In the genomic region with DNA sequence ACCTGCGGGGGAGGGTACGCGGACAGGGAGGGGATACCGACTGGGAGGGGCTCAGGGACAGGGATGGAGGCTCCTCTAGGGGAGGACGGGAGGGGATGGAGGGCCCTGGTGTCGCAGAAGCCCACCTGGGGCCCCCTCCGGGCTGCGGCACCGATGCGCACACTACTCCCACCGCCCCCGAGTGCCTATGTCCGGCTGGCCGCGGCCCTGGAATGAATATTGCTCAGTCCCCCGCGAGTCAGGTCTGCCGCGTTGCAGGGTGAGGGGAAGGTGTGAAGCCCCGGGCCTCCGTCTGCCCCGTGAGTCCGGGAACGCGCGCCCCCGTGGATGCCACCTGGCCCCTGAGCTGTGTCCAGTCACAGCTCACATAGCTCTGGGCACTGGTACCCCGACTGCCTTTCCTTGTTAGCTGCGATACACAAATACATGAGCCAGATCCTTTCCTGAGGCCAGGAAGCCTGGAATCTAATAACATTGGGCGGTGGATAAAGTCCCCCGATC, we compare ENCODE assay signal across 12 cellular contexts. TPM values are rescaled to one million over a fixed set of nuclear protein-coding genes. Genes with fewer than 3 reads are reported as not detected.
A peak's percentile ranks its signal among the peaks of the same experiment; 100 is the strongest.
DNase-seq lines count a peak whose midpoint lies in the region; TF ChIP-seq lines count a peak whose summit lies in the region.
"Had no signal": no experiment of that assay in that cellular context is flagged by ENCODE, and none has a peak within 500 bp of the region (broad histone marks: within the 10 kb centered on the region; RNA-seq: fewer than 3 reads in every experiment).

No MANE protein-coding gene starts in this region.

- H3K27me3 ChIP-seq in adrenal gland: peaks cover 24% of the 10 kb centered on the region

- H3K36me3 Mint-ChIP-seq in mesothelial cell of epicardium: no peaks in the 10 kb centered on the region

- H3K36me3 ChIP-seq in HEK293 (ENCODE audit: control insufficient read depth in 2 of 2, insufficient read depth in 1 of 2, low read length in 2 of 2): no peaks in the 10 kb centered on the region
- no peaks in the 10 kb centered on the region for H3K36me3 ChIP-seq in adrenal gland (replicated peaks in 1 of 2)

- intact Hi-C loops in adrenal gland (cut with DNase I): no loop called here

- H3K4me1 Mint-ChIP-seq in mesothelial cell of epicardium: peaks cover 2% of the 10 kb centered on the region

- no peaks in the 10 kb centered on the region for H3K9me3 ChIP-seq in HEK293 (ENCODE audit: control insufficient read depth, insufficient read depth, low read depth, low read length)
- H3K9me3 ChIP-seq in adrenal gland (replicated peaks in 1 of 3): no peaks in the 10 kb centered on the region

- CTCF ChIA-PET in AG04449 (lab: Yijun Ruan, JAX) (interaction anchor here (1.3 to 2.9 kb wide), 4 partner anchors 12 to 29 kb away, joined by 3 to 8 read pairs (median 6); no protein-coding TSS in a partner anchor), HEK293 (lab: Yijun Ruan, JAX) (interaction anchor here (0.6 to 1.4 kb wide), 3 partner anchors 13 to 125 kb away, joined by 3 to 9 read pairs (median 4); no protein-coding TSS in a partner anchor)

- peaks cover 48% of the 10 kb centered on the region for H3K27me3 Mint-ChIP-seq in mesothelial cell of epicardium (ENCODE audit: low read depth)

- no peak for TF ChIP-seq CTCF in AG04449 (IDR thresholded peaks at IDR 0.05; ENCODE audit: insufficient read depth, low read length, missing control alignments)
- no peak for TF ChIP-seq CTCF in HEK293 (tag by site-specific recombination; IDR thresholded peaks at IDR 0.05)
- TF ChIP-seq CTCF in adrenal gland (IDR thresholded peaks at IDR 0.05): no peak
- no peak for TF ChIP-seq CTCF in mesothelial cell of epicardium (IDR thresholded peaks at IDR 0.05; ENCODE audit: unreplicated experiment)

- DNase-seq in AG04449 (ENCODE audit: low read depth, low spot score) (no peak), cerebellum (ENCODE audit: low spot score) (peak; percentile 44), left kidney (ENCODE audit: low read depth, low spot score) (peak; percentile 73), adrenal gland (no peak), mesothelial cell of epicardium (ENCODE audit: low spot score in 2 of 2, unreplicated experiment in 2 of 2) (no peak), medulla oblongata (ENCODE audit: extremely low spot score) (no peak), DMS 273 treated with DMSO at 0.1 percent for 48 hours (lab: John Stamatoyannopoulos, UW) (no peak)
- DNase-seq: activated naive CD4-positive, alpha-beta T cell treated with anti-CD3 and anti-CD28 coated beads, Interleukin-2, amount 50 U/mL, for 16 hours; kidney; NCI-H2029 treated with DMSO at 0.1 percent for 48 hours had no signal

- no peaks in the 10 kb centered on the region for H3K9me3 Mint-ChIP-seq in mesothelial cell of epicardium
- H3K9me3 Mint-ChIP-seq: T-helper 1 cell treated with Interleukin-12 subunit alpha and Interleukin-12 subunit beta and Interleukin-4 antibody, amounts not matched to agents 30 μg/mL and 1 μg/mL, for 36 hours had no signal

- H3K4me1 ChIP-seq in HEK293 (ENCODE audit: control insufficient read depth, insufficient read depth, low read length): no peaks in the 10 kb centered on the region
- H3K4me1 ChIP-seq in adrenal gland (replicated peaks in 1 of 2): no peaks in the 10 kb centered on the region

- POLR2A ChIA-PET in AG04449 (lab: Yijun Ruan, JAX): no interaction called here
- POLR2A ChIA-PET in HEK293 (lab: Yijun Ruan, JAX): no interaction called here

- no peak for TF ChIP-seq POLR2A in adrenal gland (IDR thresholded peaks at IDR 0.05)

- no peak overlapping the region for H3K27ac ChIP-seq in HEK293 (ENCODE audit: extremely low read depth, low read depth, low read length)
- H3K27ac ChIP-seq in adrenal gland: peak overlapping the region in 1 of 5 donors; percentile 41

- WGBS in adrenal gland, 4 donors: 4 to 15% (median 6%) methylated on average over 12 to 31 of the region's 31 CpGs

- no peak overlapping the region for H3K27ac Mint-ChIP-seq in mesothelial cell of epicardium
- H3K27ac Mint-ChIP-seq: T-helper 1 cell treated with Interleukin-12 subunit alpha and Interleukin-12 subunit beta and Interleukin-4 antibody, amounts not matched to agents 30 μg/mL and 1 μg/mL, for 36 hours had no signal

- no peak overlapping the region for H3K4me3 Mint-ChIP-seq in mesothelial cell of epicardium
- H3K4me3 Mint-ChIP-seq: T-helper 1 cell treated with Interleukin-12 subunit alpha and Interleukin-12 subunit beta and Interleukin-4 antibody, amounts not matched to agents 30 μg/mL and 1 μg/mL, for 36 hours had no signal

- H3K4me3 ChIP-seq in AG04449 (ENCODE audit: low read depth, low read length) (peak overlapping the region; percentile 54), HEK293 (ENCODE audit: low read depth, low read length) (peak overlapping the region; percentile 26), adrenal gland (no peak overlapping the region)

TF ChIP-seq in HEK293, 187 proteins besides CTCF, POLR2A, EP300 and RAD21:
- TF ChIP-seq ZNF223 (tag by site-specific recombination; IDR thresholded peaks at IDR 0.05): no peak
- no peak for TF ChIP-seq ZNF585B (tag by site-specific recombination; IDR thresholded peaks at IDR 0.05)
- TF ChIP-seq ZNF19 (tag by site-specific recombination; IDR thresholded peaks at IDR 0.05; ENCODE audit: low read depth): no peak
- TF ChIP-seq ZBTB48 (tag by site-specific recombination; IDR thresholded peaks at IDR 0.05): no peak
- no peak for TF ChIP-seq SP7 (tag by site-specific recombination; IDR thresholded peaks at IDR 0.05)
- TF ChIP-seq ZNF404 (tag by site-specific recombination; IDR thresholded peaks at IDR 0.05): no peak
- no peak for TF ChIP-seq ZNF596 (tag by site-specific recombination; IDR thresholded peaks at IDR 0.05)
- TF ChIP-seq HOXD13 (CRISPR knock-in tag; IDR thresholded peaks at IDR 0.05; ENCODE audit: borderline replicate concordance): no peak
- no peak for TF ChIP-seq IKZF3 (tag by site-specific recombination; IDR thresholded peaks at IDR 0.05)

RNA-seq across cellular contexts. Expression of a gene that starts 44.5 kb away (rescaled TPM):
- total RNA-seq in cerebellum (5.2 TPM), adrenal gland (1 to 10 TPM in 5 of 8 donors, not detected in 3; 1.1 to 5.5 (median 1.8) TPM), mesothelial cell of epicardium (not detected in 3 replicates)
- polyA plus RNA-seq in adrenal gland: 1 to 10 TPM; 3.7 to 5.8 (median 4.4) TPM

Comparison
In these comparisons a context has a peak if more than half of its experiments do, and no peak if none do; other contexts are left out.
1. DNase-seq: peak in cerebellum (single experiment) and left kidney (single experiment); none in AG04449 (single experiment), adrenal gland (0 of 7), mesothelial cell of epicardium (0 of 2), medulla oblongata (single experiment) and DMS 273 treated with DMSO at 0.1 percent for 48 hours (single experiment).
2. H3K4me3 ChIP-seq: peak in AG04449 (single experiment) and HEK293 (single experiment); none in adrenal gland (0 of 4).